1 cellular context compared by ENCODE assay signal in the genomic region with DNA sequence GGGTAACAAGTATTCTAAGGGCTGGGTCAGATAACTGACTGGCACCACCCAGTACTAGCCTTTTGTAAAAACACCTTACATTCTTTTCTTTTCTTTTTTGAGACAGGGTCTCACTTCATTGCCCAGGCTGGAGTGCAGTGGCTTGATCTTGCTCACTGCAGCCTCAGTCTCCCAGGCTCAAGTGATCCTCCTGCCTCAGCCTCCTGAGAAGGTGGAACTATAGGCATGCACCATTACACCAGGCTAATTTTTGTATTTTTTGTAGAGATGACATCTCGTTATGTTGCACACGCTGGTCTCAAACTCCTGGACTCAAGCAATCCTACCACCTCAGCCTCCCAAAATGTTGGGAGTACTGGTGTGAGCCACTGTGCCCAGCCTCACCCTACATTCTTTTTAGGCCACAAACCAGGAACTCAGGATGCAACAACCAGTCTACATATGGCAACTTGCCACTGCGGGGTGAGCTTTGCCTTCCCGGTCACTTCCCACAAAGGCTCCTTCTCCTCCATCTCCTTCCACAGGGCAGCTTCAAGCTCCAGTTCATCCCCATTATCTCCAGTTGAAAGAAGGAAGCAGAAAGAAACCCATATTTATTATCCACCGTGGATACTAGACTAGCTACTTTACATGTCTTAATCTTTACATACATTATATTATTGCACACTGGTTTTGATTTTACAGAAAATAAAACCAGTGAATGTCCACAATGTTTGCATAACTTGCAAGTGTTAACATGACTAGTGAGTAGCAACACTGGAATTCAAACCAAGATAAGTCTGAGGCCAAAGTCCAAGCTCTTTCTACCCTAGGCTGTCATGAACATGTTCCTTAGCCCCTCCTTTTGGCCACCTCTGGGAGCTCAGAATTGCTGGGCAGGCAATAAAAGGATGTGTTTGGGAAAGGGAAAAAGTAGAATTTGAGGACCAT.
A peak's percentile ranks its signal among the peaks of the same experiment; 100 is the strongest.
TF ChIP-seq lines count a peak whose summit lies in the region.

No MANE protein-coding gene starts in this region.

TF ChIP-seq in HepG2, 621 proteins besides CTCF, POLR2A, EP300 and RAD21 (continues in another document):
- TF ChIP-seq MTF2 (CRISPR knock-in tag; IDR thresholded peaks at IDR 0.05; ENCODE audit: borderline replicate concordance) (no peak), PRPF4 (IDR thresholded peaks at IDR 0.05; ENCODE audit: low read depth, low read length, poor library complexity, severe bottlenecking) (no peak), ZNF709 (CRISPR knock-in tag; IDR thresholded peaks at IDR 0.05) (no peak), ERF (CRISPR knock-in tag; IDR thresholded peaks at IDR 0.05) (peak; percentile 59), MTA3 (CRISPR knock-in tag; IDR thresholded peaks at IDR 0.05) (no peak), AKNA (CRISPR knock-in tag; IDR thresholded peaks at IDR 0.05; ENCODE audit: borderline replicate concordance) (no peak), FOXA3 (CRISPR knock-in tag; IDR thresholded peaks at IDR 0.05) (peak; percentile 79), GATA4 (IDR thresholded peaks at IDR 0.05; ENCODE audit: borderline replicate concordance, low read depth) (peak; percentile 75; the same call in 1 of the 2 replicates), BCL3 (CRISPR knock-in tag; IDR thresholded peaks at IDR 0.05) (no peak), ZFP36L1 (CRISPR knock-in tag; IDR thresholded peaks at IDR 0.05) (peak; percentile 56; the same call in 1 of the 2 replicates), RFX1 (IDR thresholded peaks at IDR 0.05) (no peak), ZNF3 (CRISPR knock-in tag; IDR thresholded peaks at IDR 0.05) (no peak), BCL6 (CRISPR knock-in tag; IDR thresholded peaks at IDR 0.05) (0 out of 2 replicates have a peak, but pooled peaks have one; percentile 34), ZNF792 (CRISPR knock-in tag; IDR thresholded peaks at IDR 0.05) (peak; percentile 63; the same call in 1 of the 2 replicates), SIN3A (IDR thresholded peaks at IDR 0.05; ENCODE audit: borderline replicate concordance, low read depth, low read length) (no peak), KDM6A (CRISPR knock-in tag; IDR thresholded peaks at IDR 0.05; ENCODE audit: low read depth) (peak; percentile 34; the same call in 1 of the 2 replicates), FOXM1 (CRISPR knock-in tag; IDR thresholded peaks at IDR 0.05) (no peak), ONECUT2 (CRISPR knock-in tag; IDR thresholded peaks at IDR 0.05) (no peak), SIX4 (CRISPR knock-in tag; IDR thresholded peaks at IDR 0.05) (0 out of 2 replicates have a peak, but pooled peaks have one; percentile 21), RFX5 (IDR thresholded peaks at IDR 0.05; ENCODE audit: low read depth, low read length) (no peak), ZNF383 (CRISPR knock-in tag; IDR thresholded peaks at IDR 0.05; ENCODE audit: borderline replicate concordance) (no peak), ARHGAP35 (CRISPR knock-in tag; IDR thresholded peaks at IDR 0.05; ENCODE audit: borderline replicate concordance) (no peak)
- TF ChIP-seq, protein P1, sequence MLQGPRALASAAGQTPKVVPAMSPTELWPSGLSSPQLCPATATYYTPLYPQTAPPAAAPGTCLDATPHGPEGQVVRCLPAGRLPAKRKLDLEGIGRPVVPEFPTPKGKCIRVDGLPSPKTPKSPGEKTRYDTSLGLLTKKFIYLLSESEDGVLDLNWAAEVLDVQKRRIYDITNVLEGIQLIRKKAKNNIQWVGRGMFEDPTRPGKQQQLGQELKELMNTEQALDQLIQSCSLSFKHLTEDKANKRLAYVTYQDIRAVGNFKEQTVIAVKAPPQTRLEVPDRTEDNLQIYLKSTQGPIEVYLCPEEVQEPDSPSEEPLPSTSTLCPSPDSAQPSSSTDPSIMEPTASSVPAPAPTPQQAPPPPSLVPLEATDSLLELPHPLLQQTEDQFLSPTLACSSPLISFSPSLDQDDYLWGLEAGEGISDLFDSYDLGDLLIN (CRISPR knock-in tag; IDR thresholded peaks at IDR 0.05; ENCODE audit: borderline replicate concordance): no peak
- TF ChIP-seq, protein P2, sequence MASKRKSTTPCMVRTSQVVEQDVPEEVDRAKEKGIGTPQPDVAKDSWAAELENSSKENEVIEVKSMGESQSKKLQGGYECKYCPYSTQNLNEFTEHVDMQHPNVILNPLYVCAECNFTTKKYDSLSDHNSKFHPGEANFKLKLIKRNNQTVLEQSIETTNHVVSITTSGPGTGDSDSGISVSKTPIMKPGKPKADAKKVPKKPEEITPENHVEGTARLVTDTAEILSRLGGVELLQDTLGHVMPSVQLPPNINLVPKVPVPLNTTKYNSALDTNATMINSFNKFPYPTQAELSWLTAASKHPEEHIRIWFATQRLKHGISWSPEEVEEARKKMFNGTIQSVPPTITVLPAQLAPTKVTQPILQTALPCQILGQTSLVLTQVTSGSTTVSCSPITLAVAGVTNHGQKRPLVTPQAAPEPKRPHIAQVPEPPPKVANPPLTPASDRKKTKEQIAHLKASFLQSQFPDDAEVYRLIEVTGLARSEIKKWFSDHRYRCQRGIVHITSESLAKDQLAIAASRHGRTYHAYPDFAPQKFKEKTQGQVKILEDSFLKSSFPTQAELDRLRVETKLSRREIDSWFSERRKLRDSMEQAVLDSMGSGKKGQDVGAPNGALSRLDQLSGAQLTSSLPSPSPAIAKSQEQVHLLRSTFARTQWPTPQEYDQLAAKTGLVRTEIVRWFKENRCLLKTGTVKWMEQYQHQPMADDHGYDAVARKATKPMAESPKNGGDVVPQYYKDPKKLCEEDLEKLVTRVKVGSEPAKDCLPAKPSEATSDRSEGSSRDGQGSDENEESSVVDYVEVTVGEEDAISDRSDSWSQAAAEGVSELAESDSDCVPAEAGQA (IDR thresholded peaks at IDR 0.05; ENCODE audit: low read depth): no peak
- TF ChIP-seq, protein P2 (CRISPR knock-in tag; IDR thresholded peaks at IDR 0.05; ENCODE audit: borderline replicate concordance): no peak
- TF ChIP-seq, protein P3, sequence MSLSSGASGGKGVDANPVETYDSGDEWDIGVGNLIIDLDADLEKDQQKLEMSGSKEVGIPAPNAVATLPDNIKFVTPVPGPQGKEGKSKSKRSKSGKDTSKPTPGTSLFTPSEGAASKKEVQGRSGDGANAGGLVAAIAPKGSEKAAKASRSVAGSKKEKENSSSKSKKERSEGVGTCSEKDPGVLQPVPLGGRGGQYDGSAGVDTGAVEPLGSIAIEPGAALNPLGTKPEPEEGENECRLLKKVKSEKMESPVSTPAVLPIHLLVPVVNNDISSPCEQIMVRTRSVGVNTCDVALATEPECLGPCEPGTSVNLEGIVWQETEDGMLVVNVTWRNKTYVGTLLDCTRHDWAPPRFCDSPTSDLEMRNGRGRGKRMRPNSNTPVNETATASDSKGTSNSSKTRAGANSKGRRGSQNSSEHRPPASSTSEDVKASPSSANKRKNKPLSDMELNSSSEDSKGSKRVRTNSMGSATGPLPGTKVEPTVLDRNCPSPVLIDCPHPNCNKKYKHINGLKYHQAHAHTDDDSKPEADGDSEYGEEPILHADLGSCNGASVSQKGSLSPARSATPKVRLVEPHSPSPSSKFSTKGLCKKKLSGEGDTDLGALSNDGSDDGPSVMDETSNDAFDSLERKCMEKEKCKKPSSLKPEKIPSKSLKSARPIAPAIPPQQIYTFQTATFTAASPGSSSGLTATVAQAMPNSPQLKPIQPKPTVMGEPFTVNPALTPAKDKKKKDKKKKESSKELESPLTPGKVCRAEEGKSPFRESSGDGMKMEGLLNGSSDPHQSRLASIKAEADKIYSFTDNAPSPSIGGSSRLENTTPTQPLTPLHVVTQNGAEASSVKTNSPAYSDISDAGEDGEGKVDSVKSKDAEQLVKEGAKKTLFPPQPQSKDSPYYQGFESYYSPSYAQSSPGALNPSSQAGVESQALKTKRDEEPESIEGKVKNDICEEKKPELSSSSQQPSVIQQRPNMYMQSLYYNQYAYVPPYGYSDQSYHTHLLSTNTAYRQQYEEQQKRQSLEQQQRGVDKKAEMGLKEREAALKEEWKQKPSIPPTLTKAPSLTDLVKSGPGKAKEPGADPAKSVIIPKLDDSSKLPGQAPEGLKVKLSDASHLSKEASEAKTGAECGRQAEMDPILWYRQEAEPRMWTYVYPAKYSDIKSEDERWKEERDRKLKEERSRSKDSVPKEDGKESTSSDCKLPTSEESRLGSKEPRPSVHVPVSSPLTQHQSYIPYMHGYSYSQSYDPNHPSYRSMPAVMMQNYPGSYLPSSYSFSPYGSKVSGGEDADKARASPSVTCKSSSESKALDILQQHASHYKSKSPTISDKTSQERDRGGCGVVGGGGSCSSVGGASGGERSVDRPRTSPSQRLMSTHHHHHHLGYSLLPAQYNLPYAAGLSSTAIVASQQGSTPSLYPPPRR (CRISPR knock-in tag; IDR thresholded peaks at IDR 0.05; ENCODE audit: borderline replicate concordance): no peak
- TF ChIP-seq, protein P4, sequence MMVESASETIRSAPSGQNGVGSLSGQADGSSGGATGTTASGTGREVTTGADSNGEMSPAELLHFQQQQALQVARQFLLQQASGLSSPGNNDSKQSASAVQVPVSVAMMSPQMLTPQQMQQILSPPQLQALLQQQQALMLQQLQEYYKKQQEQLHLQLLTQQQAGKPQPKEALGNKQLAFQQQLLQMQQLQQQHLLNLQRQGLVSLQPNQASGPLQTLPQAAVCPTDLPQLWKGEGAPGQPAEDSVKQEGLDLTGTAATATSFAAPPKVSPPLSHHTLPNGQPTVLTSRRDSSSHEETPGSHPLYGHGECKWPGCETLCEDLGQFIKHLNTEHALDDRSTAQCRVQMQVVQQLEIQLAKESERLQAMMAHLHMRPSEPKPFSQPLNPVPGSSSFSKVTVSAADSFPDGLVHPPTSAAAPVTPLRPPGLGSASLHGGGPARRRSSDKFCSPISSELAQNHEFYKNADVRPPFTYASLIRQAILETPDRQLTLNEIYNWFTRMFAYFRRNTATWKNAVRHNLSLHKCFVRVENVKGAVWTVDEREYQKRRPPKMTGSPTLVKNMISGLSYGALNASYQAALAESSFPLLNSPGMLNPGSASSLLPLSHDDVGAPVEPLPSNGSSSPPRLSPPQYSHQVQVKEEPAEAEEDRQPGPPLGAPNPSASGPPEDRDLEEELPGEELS (CRISPR knock-in tag; IDR thresholded peaks at IDR 0.05): 0 out of 2 replicates have a peak, but pooled peaks have one; percentile 37
- TF ChIP-seq, protein P5, sequence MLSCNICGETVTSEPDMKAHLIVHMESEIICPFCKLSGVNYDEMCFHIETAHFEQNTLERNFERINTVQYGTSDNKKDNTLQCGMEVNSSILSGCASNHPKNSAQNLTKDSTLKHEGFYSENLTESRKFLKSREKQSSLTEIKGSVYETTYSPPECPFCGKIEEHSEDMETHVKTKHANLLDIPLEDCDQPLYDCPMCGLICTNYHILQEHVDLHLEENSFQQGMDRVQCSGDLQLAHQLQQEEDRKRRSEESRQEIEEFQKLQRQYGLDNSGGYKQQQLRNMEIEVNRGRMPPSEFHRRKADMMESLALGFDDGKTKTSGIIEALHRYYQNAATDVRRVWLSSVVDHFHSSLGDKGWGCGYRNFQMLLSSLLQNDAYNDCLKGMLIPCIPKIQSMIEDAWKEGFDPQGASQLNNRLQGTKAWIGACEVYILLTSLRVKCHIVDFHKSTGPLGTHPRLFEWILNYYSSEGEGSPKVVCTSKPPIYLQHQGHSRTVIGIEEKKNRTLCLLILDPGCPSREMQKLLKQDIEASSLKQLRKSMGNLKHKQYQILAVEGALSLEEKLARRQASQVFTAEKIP (CRISPR knock-in tag; IDR thresholded peaks at IDR 0.05; ENCODE audit: borderline replicate concordance): no peak
